Comparison of ENCODE assay signal across 8 cellular contexts in genomic region chr17:3669085-3669347, GRCh38. TPM values are rescaled to one million over a fixed set of nuclear protein-coding genes. Genes with fewer than 3 reads are reported as not detected.
A peak's percentile ranks its signal among the peaks of the same experiment; 100 is the strongest.
DNase-seq lines count a peak whose midpoint lies in the region; ATAC-seq, FAIRE-seq and TF ChIP-seq lines count a peak whose summit lies in the region.

No MANE protein-coding gene starts in this region.

- no peak for TF ChIP-seq POLR2A in transverse colon (IDR thresholded peaks at IDR 0.05)

- intact Hi-C loops in transverse colon (cut with DNase I; ENCODE audit: low total_unique reads): no loop called here

- H3K36me3 ChIP-seq in kidney epithelial cell (ENCODE audit: control insufficient read depth, insufficient read depth, low read length) (no peaks in the 10 kb centered on the region), transverse colon (peaks cover 0 to 13% (median 4%) of the 10 kb centered on the region in 4 donors)

- peak in 1 of 2 donors; percentile 1 for ATAC-seq in activated T-cell treated with anti-CD3 and anti-CD28 coated beads, Interleukin-2, amount 50 U/mL, for 72 hours (replicated peaks in 1 of 2)

- H3K9me3 Mint-ChIP-seq in activated naive CD4-positive, alpha-beta T cell treated with anti-CD3 and anti-CD28 coated beads, Interleukin-2, amount 50 U/mL, for 24 hours: no peaks in the 10 kb centered on the region
- H3K9me3 Mint-ChIP-seq in activated T-cell treated with anti-CD3 and anti-CD28 coated beads, Interleukin-2, amount 50 U/mL, for 72 hours: no peaks in the 10 kb centered on the region

- H3K27me3 Mint-ChIP-seq in activated naive CD4-positive, alpha-beta T cell treated with anti-CD3 and anti-CD28 coated beads, Interleukin-2, amount 50 U/mL, for 24 hours: no peaks in the 10 kb centered on the region
- no peaks in the 10 kb centered on the region for H3K27me3 Mint-ChIP-seq in activated T-cell treated with anti-CD3 and anti-CD28 coated beads, Interleukin-2, amount 50 U/mL, for 72 hours (ENCODE audit: low read depth)

- peaks cover 25% of the 10 kb centered on the region for H3K4me1 Mint-ChIP-seq in activated naive CD4-positive, alpha-beta T cell treated with anti-CD3 and anti-CD28 coated beads, Interleukin-2, amount 50 U/mL, for 24 hours
- peaks cover 33% of the 10 kb centered on the region for H3K4me1 Mint-ChIP-seq in activated T-cell treated with anti-CD3 and anti-CD28 coated beads, Interleukin-2, amount 50 U/mL, for 72 hours (ENCODE audit: low read depth)

- no peaks in the 10 kb centered on the region for H3K36me3 Mint-ChIP-seq in activated naive CD4-positive, alpha-beta T cell treated with anti-CD3 and anti-CD28 coated beads, Interleukin-2, amount 50 U/mL, for 24 hours
- peaks cover 2 to 8% of the 10 kb centered on the region in 2 donors for H3K36me3 Mint-ChIP-seq in activated T-cell treated with anti-CD3 and anti-CD28 coated beads, Interleukin-2, amount 50 U/mL, for 72 hours (ENCODE audit: insufficient read depth in 2 of 2)

- H3K4me1 ChIP-seq in transverse colon: peaks cover 16 to 32% (median 25%) of the 10 kb centered on the region in 4 donors

- no peak for DNase-seq in activated naive CD4-positive, alpha-beta T cell treated with Interleukin-2 at 50 U/mL for 16 hours
- no peak for DNase-seq in activated T-cell treated with anti-CD3 and anti-CD28 coated beads, Interleukin-2, amount 50 U/mL, for 72 hours
- DNase-seq in kidney epithelial cell (ENCODE audit: low read depth): no peak
- no peak for DNase-seq in transverse colon
- DNase-seq in urothelium cell line (ENCODE audit: low spot score): no peak
- DNase-seq in HPDE6-E6E7 (ENCODE audit: extremely low spot score): no peak
- DNase-seq in G401 (ENCODE audit: low spot score): no peak

- TF ChIP-seq CTCF in kidney epithelial cell (IDR thresholded peaks at IDR 0.05; ENCODE audit: insufficient read depth, low read length, poor library complexity, severe bottlenecking): no peak
- TF ChIP-seq CTCF in transverse colon (IDR thresholded peaks at IDR 0.05): no peak

- peak overlapping the region; percentile 98 for H3K4me3 ChIP-seq in kidney epithelial cell (ENCODE audit: low read depth, low read length)
- peak overlapping the region; percentile 68 to 98 (median 84) for H3K4me3 ChIP-seq in transverse colon

- H3K9me3 ChIP-seq in transverse colon: no peaks in the 10 kb centered on the region

- no peak for TF ChIP-seq EP300 in transverse colon (IDR thresholded peaks at IDR 0.05; ENCODE audit: low read depth)

- FAIRE-seq in urothelium cell line (lab: Jason Lieb, UNC): no peak

- H3K27ac Mint-ChIP-seq in activated naive CD4-positive, alpha-beta T cell treated with anti-CD3 and anti-CD28 coated beads, Interleukin-2, amount 50 U/mL, for 24 hours: peak overlapping the region; percentile 97
- peak overlapping the region; percentile 95 for H3K27ac Mint-ChIP-seq in activated T-cell treated with anti-CD3 and anti-CD28 coated beads, Interleukin-2, amount 50 U/mL, for 72 hours

- 0% methylated on average over 31 of the region's 32 CpGs; no CpG with 5 or more reads in 1 of the 2 donors for WGBS in transverse colon (ENCODE audit: low coverage in 1 of 2), 2 donors

- in situ Hi-C loops in transverse colon (cut with MboI; ENCODE audit: low pct_ligation_motif_present in 1 of 4, low pct_unique_long_range_greater_than_20kb in 1 of 4, low sequenced_read_pairs in 3 of 4) (no loop called here), G401 (cut with HindIII; ENCODE audit: low sequenced_read_pairs) (no loop called here)

- H3K4me3 Mint-ChIP-seq in activated naive CD4-positive, alpha-beta T cell treated with anti-CD3 and anti-CD28 coated beads, Interleukin-2, amount 50 U/mL, for 24 hours: peak overlapping the region; percentile 98
- H3K4me3 Mint-ChIP-seq in activated T-cell treated with anti-CD3 and anti-CD28 coated beads, Interleukin-2, amount 50 U/mL, for 72 hours: peak overlapping the region; percentile 99

- peak overlapping the region; percentile 93 to 99 (median 98) for H3K27ac ChIP-seq in transverse colon

- H3K27me3 ChIP-seq in kidney epithelial cell (ENCODE audit: control insufficient read depth, insufficient read depth, low read length): no peaks in the 10 kb centered on the region
- H3K27me3 ChIP-seq in transverse colon: no peaks in the 10 kb centered on the region

RNA-seq across cellular contexts. Expression of gene EMC6, which starts 0.4 kb away (rescaled TPM):
- total RNA-seq in activated T-cell treated with anti-CD3 and anti-CD28 coated beads, Interleukin-2, amount 50 U/mL, for 72 hours: 10 to 100 TPM; 44.0 to 45.0 TPM
- total RNA-seq in kidney epithelial cell: 24.9 and 30.0 TPM in 2 replicates
- 10 to 100 TPM in 2 of 4 donors, 1 to 10 TPM in 2; 3.0 to 24.4 (median 13.2) TPM for total RNA-seq in transverse colon
- total RNA-seq in G401 (2014; rRNA removed; shearing (Covaris generic)): 101 and 105 TPM in 2 replicates

RNA-seq across cellular contexts. Expression of gene TAX1BP3, which starts 0.6 kb away (rescaled TPM):
- 10 to 100 TPM; 10.6 to 12.3 TPM for total RNA-seq in activated T-cell treated with anti-CD3 and anti-CD28 coated beads, Interleukin-2, amount 50 U/mL, for 72 hours
- 398 and 497 TPM in 2 replicates for total RNA-seq in kidney epithelial cell
- total RNA-seq in transverse colon: 100 to 1,000 TPM; 129 to 451 (median 202) TPM
- 111 and 146 TPM in 2 replicates for total RNA-seq in G401 (2014; rRNA removed; shearing (Covaris generic))

RNA-seq across cellular contexts. Expression of gene P2RX5, which starts 26.9 kb away (rescaled TPM):
- total RNA-seq in activated T-cell treated with anti-CD3 and anti-CD28 coated beads, Interleukin-2, amount 50 U/mL, for 72 hours: 10 to 100 TPM; 46.5 to 60.1 TPM
- total RNA-seq in kidney epithelial cell: 6.0 and 8.4 TPM in 2 replicates
- total RNA-seq in transverse colon: 10 to 100 TPM in 1 of 4 donors, 1 to 10 TPM in 1, under 1 TPM in 2; 0.68 to 11.4 (median 2.1) TPM
- 1.0 and 12.9 TPM in 2 replicates for total RNA-seq in G401 (2014; rRNA removed; shearing (Covaris generic))

RNA-seq across cellular contexts. Expression of gene CTNS, which starts 32.5 kb away (rescaled TPM):
- 10 to 100 TPM; 10.5 to 12.1 TPM for total RNA-seq in activated T-cell treated with anti-CD3 and anti-CD28 coated beads, Interleukin-2, amount 50 U/mL, for 72 hours
- 49.4 and 55.4 TPM in 2 replicates for total RNA-seq in kidney epithelial cell
- total RNA-seq in transverse colon: 10 to 100 TPM in 3 of 4 donors, 1 to 10 TPM in 1; 1.2 to 25.7 (median 18.8) TPM
- 22.2 and 28.2 TPM in 2 replicates for total RNA-seq in G401 (2014; rRNA removed; shearing (Covaris generic))

RNA-seq across cellular contexts. Expression of gene SHPK, which starts 33.0 kb away (rescaled TPM):
- total RNA-seq in activated T-cell treated with anti-CD3 and anti-CD28 coated beads, Interleukin-2, amount 50 U/mL, for 72 hours: 1 to 10 TPM; 9.2 to 9.4 TPM
- 16.0 and 17.5 TPM in 2 replicates for total RNA-seq in kidney epithelial cell
- 10 to 100 TPM in 3 of 4 donors, 1 to 10 TPM in 1; 9.0 to 50.9 (median 24.2) TPM for total RNA-seq in transverse colon
- total RNA-seq in G401 (2014; rRNA removed; shearing (Covaris generic)): 37.8 and 41.2 TPM in 2 replicates
